Comparison of ENCODE assay signal across 8 cellular contexts in the genomic region with DNA sequence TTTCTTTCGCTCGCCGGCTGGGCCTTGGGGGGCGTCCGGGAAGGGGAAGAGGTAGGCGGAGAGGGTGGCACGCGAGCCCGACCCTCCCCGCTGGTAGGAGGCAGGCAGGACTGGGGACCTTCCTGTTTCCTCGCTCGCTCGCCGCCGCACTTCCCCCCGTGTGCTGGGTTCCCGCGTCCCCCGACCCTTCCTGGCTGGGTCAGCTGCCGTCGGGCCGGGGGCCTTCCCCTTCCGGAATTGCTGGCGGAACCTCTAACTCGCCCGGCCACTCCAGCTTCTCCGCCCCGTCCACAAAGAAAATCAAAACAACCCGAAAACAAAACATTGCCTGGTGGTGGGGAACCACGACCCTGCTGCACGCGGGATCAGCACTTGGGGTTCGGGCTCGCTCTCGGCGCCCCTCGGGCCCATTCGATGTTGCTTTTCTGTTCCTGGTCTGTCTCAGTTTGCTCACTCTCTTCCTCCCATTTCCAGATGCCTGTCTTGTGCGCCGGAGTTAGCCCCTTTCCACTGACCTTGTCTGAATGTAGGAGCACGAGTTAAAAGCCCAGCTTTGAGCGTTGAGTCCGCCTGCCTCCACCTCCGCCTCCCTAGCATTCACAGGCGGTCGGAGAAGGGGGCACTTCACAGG. TPM values are rescaled to one million over a fixed set of nuclear protein-coding genes. Genes with fewer than 3 reads are reported as not detected.
DNase-seq lines count a peak whose midpoint lies in the region; ATAC-seq lines count a peak whose summit lies in the region.

No MANE protein-coding gene starts in this region.

- peak; percentile 38 for ATAC-seq in GM18502 (IDR thresholded peaks at IDR 0.05; ENCODE audit: poor library complexity, unreplicated experiment)
- peak; percentile 32 for ATAC-seq in HG02938 (IDR thresholded peaks at IDR 0.05; ENCODE audit: unreplicated experiment)
- ATAC-seq in left ventricle myocardium superior = peak; percentile 52

- DNase-seq in AG20443 (ENCODE audit: low spot score) = peak; percentile 57
- DNase-seq in NCI-H2171 treated with DMSO at 0.1 percent for 48 hours (lab: John Stamatoyannopoulos, UW) = peak; percentile 75
- DNase-seq in amygdala (lab: John Stamatoyannopoulos, UW) = peak in 42 of 56 donors; percentile 26 to 78 (median 56)
- peak; percentile 72 for DNase-seq in left ventricle myocardium superior
- peak in 9 of 10 donors; percentile 21 to 91 (median 33) for DNase-seq in posterior cingulate gyrus
- no peak for DNase-seq in T1000 (lab: John Stamatoyannopoulos, UW)

- intact Hi-C loops in left ventricle myocardium superior (cut with micrococcal nuclease) = no loop called here
- intact Hi-C loops in posterior cingulate gyrus (cut with DNase I) = no loop called here

RNA-seq across cellular contexts. Expression of gene PAPOLA, which starts 0.6 kb away (rescaled TPM):
- total RNA-seq in left ventricle myocardium superior = 166 TPM
